Comparison of ENCODE assay signal across 29 cellular contexts in genomic region chr17:28139822-28140221, GRCh38.
"Had no signal": no experiment of that assay in that cellular context is flagged by ENCODE, and none has a peak within 500 bp of the region (broad histone marks: within the 10 kb centered on the region; RNA-seq: fewer than 3 reads in every experiment).

No MANE protein-coding gene starts in this region.

- H3K4me1 ChIP-seq: colonic mucosa had no signal

- H3K4me1 Mint-ChIP-seq: activated CD8-positive, alpha-beta memory T cell treated with anti-CD3 and anti-CD28 coated beads, Interleukin-2, amount 10 ng/mL, durations not matched to agents 7 days and 5 days; activated naive CD4-positive, alpha-beta T cell treated with anti-CD3 and anti-CD28 coated beads, Interleukin-2, amount 50 U/mL, for 24 hours; activated naive CD8-positive, alpha-beta T cell treated with anti-CD3 and anti-CD28 coated beads for 36 hours; activated naive CD8-positive, alpha-beta T cell treated with anti-CD3 and anti-CD28 coated beads, Interleukin-2, amount 50 U/mL, for 24 hours; WTC11 had no signal

- H3K4me3 Mint-ChIP-seq: activated CD4-positive, alpha-beta memory T cell treated with anti-CD3 and anti-CD28 coated beads for 36 hours; activated CD8-positive, alpha-beta memory T cell treated with anti-CD3 and anti-CD28 coated beads, Interleukin-2, amount 10 ng/mL, durations not matched to agents 7 days and 5 days; activated CD8-positive, alpha-beta T cell treated with anti-CD3 and anti-CD28 coated beads, Interleukin-2, amount 10 ng/mL, durations not matched to agents 7 days and 5 days; activated naive CD4-positive, alpha-beta T cell treated with anti-CD3 and anti-CD28 coated beads for 36 hours; activated naive CD4-positive, alpha-beta T cell treated with anti-CD3 and anti-CD28 coated beads, Interleukin-2, amount 50 U/mL, for 24 hours; activated naive CD8-positive, alpha-beta T cell treated with anti-CD3 and anti-CD28 coated beads for 36 hours; activated naive CD8-positive, alpha-beta T cell treated with anti-CD3 and anti-CD28 coated beads, Interleukin-2, amount 50 U/mL, for 24 hours; activated T-helper 1 cell treated with anti-CD3 and anti-CD28 coated beads, Interleukin-12 subunit alpha, Interleukin-12 subunit beta, Interleukin-2, Interleukin-4 antibody, amounts not matched to agents 30 ng/mL and 10 ng/mL and 1 ng/mL, durations not matched to agents 14 hours and 24 hours and 36 hours; endodermal cell; WTC11 had no signal

- H3K9me3 Mint-ChIP-seq: activated CD4-positive, alpha-beta memory T cell treated with anti-CD3 and anti-CD28 coated beads for 36 hours; activated naive CD4-positive, alpha-beta T cell treated with anti-CD3 and anti-CD28 coated beads for 36 hours; activated naive CD4-positive, alpha-beta T cell treated with anti-CD3 and anti-CD28 coated beads, Interleukin-2, amount 50 U/mL, for 24 hours; activated naive CD8-positive, alpha-beta T cell treated with anti-CD3 and anti-CD28 coated beads for 36 hours; activated naive CD8-positive, alpha-beta T cell treated with anti-CD3 and anti-CD28 coated beads, Interleukin-2, amount 50 U/mL, for 24 hours; activated T-helper 1 cell treated with anti-CD3 and anti-CD28 coated beads, Interleukin-12 subunit alpha, Interleukin-12 subunit beta, Interleukin-2, Interleukin-4 antibody, amounts not matched to agents 30 ng/mL and 10 ng/mL and 1 ng/mL, durations not matched to agents 14 hours and 24 hours and 36 hours; activated T-helper 2 cell treated with anti-CD3 and anti-CD28 coated beads, Interferon-gamma antibody, Interleukin-2, Interleukin-4, amounts not matched to agents 10 μg/mL and 5 μg/mL and 100 μg/mL, durations not matched to agents 14 hours and 24 hours and 36 hours; endodermal cell; WTC11 had no signal

- H3K27ac Mint-ChIP-seq: activated CD4-positive, alpha-beta memory T cell treated with anti-CD3 and anti-CD28 coated beads for 36 hours; activated CD8-positive, alpha-beta memory T cell treated with anti-CD3 and anti-CD28 coated beads, Interleukin-2, amount 10 ng/mL, durations not matched to agents 7 days and 5 days; activated CD8-positive, alpha-beta T cell treated with anti-CD3 and anti-CD28 coated beads, Interleukin-2, amount 10 ng/mL, durations not matched to agents 7 days and 5 days; activated naive CD4-positive, alpha-beta T cell treated with anti-CD3 and anti-CD28 coated beads for 36 hours; activated naive CD4-positive, alpha-beta T cell treated with anti-CD3 and anti-CD28 coated beads, Interleukin-2, amount 50 U/mL, for 24 hours; activated naive CD8-positive, alpha-beta T cell treated with anti-CD3 and anti-CD28 coated beads for 36 hours; activated naive CD8-positive, alpha-beta T cell treated with anti-CD3 and anti-CD28 coated beads, Interleukin-2, amount 50 U/mL, for 24 hours; activated T-helper 1 cell treated with anti-CD3 and anti-CD28 coated beads, Interleukin-12 subunit alpha, Interleukin-12 subunit beta, Interleukin-2, Interleukin-4 antibody, amounts not matched to agents 30 ng/mL and 10 ng/mL and 1 ng/mL, durations not matched to agents 14 hours and 24 hours and 36 hours; activated T-helper 2 cell treated with anti-CD3 and anti-CD28 coated beads, Interferon-gamma antibody, Interleukin-2, Interleukin-4, amounts not matched to agents 10 μg/mL and 5 μg/mL and 100 μg/mL, durations not matched to agents 14 hours and 24 hours and 36 hours; WTC11 had no signal

- H3K27me3 Mint-ChIP-seq: activated CD4-positive, alpha-beta memory T cell treated with anti-CD3 and anti-CD28 coated beads for 36 hours; activated CD8-positive, alpha-beta memory T cell treated with anti-CD3 and anti-CD28 coated beads, Interleukin-2, amount 10 ng/mL, durations not matched to agents 7 days and 5 days; activated naive CD4-positive, alpha-beta T cell treated with anti-CD3 and anti-CD28 coated beads, Interleukin-2, amount 50 U/mL, for 24 hours; activated naive CD8-positive, alpha-beta T cell treated with anti-CD3 and anti-CD28 coated beads for 36 hours; activated naive CD8-positive, alpha-beta T cell treated with anti-CD3 and anti-CD28 coated beads, Interleukin-2, amount 50 U/mL, for 24 hours had no signal

- H3K9me3 ChIP-seq: adrenal gland, body of pancreas, colonic mucosa had no signal

- DNase-seq: activated CD4-positive, alpha-beta memory T cell treated with anti-CD3 and anti-CD28 coated beads for 36 hours; activated CD4-positive, alpha-beta T cell treated with anti-CD3 and anti-CD28 coated beads for 48 hours; activated CD8-positive, alpha-beta memory T cell treated with anti-CD3 and anti-CD28 coated beads, Interleukin-2, amount 10 ng/mL, durations not matched to agents 7 days and 5 days; activated CD8-positive, alpha-beta memory T cell treated with anti-CD3 and anti-CD28 coated beads, Interleukin-2, amount 50 U/mL, for 4 hours; activated CD8-positive, alpha-beta T cell treated with anti-CD3 and anti-CD28 coated beads, Interleukin-2, amount 10 ng/mL, durations not matched to agents 7 days and 5 days; activated effector memory CD4-positive, alpha-beta T cell treated with anti-CD3 and anti-CD28 coated beads, Interleukin-2, amount 50 U/mL, for 16 hours; activated naive CD4-positive, alpha-beta T cell treated with anti-CD3 and anti-CD28 coated beads for 36 hours; activated naive CD8-positive, alpha-beta T cell treated with anti-CD3 and anti-CD28 coated beads for 36 hours; activated naive CD8-positive, alpha-beta T cell treated with anti-CD3 and anti-CD28 coated beads, Interleukin-2, amount 50 U/mL, for 24 hours; activated T-cell treated with anti-CD3 and anti-CD28 coated beads, Interleukin-2, amount 50 U/mL, for 1 hour; activated T-cell treated with anti-CD3 and anti-CD28 coated beads, Interleukin-2, amount 50 U/mL, for 48 hours; adrenal gland; amygdala; aorta; body of pancreas; central memory CD4-positive, alpha-beta T cell; cerebellar nuclear complex; colonic mucosa; effector memory CD4-positive, alpha-beta T cell; endodermal cell; foreskin fibroblast; head of caudate nucleus; T-helper 2 cell had no signal

- H3K27me3 ChIP-seq: adrenal gland, body of pancreas, cardiac muscle cell, colonic mucosa had no signal

- H3K27ac ChIP-seq: adrenal gland, body of pancreas, cardiac muscle cell, colonic mucosa, VCaP had no signal

- H3K4me3 ChIP-seq: adrenal gland, body of pancreas, cardiac muscle cell, colonic mucosa had no signal

- H3K36me3 ChIP-seq: colonic mucosa had no signal
